In genomic region chr2:224210495-224211472, GRCh38 we compare ENCODE assay signal across 1 cellular context.
TF ChIP-seq lines count a peak whose summit lies in the region.

No MANE protein-coding gene starts in this region.

TF ChIP-seq in IMR-90, 13 proteins besides CTCF, POLR2A, EP300 and RAD21 (continued from another document):
- TF ChIP-seq ELK1 (IDR thresholded peaks at IDR 0.05; ENCODE audit: borderline replicate concordance, low read depth, low read length), result no peak
- TF ChIP-seq CEBPB (IDR thresholded peaks at IDR 0.05; ENCODE audit: low read depth, low read length), result no peak
